ENCODE assay signal across 15 cellular contexts in genomic region chrX:120262781-120263719, GRCh38. TPM values are rescaled to one million over a fixed set of nuclear protein-coding genes. Genes with fewer than 3 reads are reported as not detected.
A peak's percentile ranks its signal among the peaks of the same experiment; 100 is the strongest.
DNase-seq lines count a peak whose midpoint lies in the region; ATAC-seq, FAIRE-seq and TF ChIP-seq lines count a peak whose summit lies in the region.
"Had no signal": no experiment of that assay in that cellular context is flagged by ENCODE, and none has a peak within 500 bp of the region (broad histone marks: within the 10 kb centered on the region; RNA-seq: fewer than 3 reads in every experiment).

No MANE protein-coding gene starts in this region.

- peak overlapping the region; percentile 71 for H3K27ac ChIP-seq in BLaER1
- peak overlapping the region; percentile 31 for H3K27ac ChIP-seq in caudate nucleus (ENCODE audit: low read depth, low read length)
- no peak overlapping the region for H3K27ac ChIP-seq in hepatocyte

- no peaks in the 10 kb centered on the region for H3K27me3 Mint-ChIP-seq in activated T-helper 1 cell treated with anti-CD3 and anti-CD28 coated beads, Interleukin-12 subunit alpha, Interleukin-12 subunit beta, Interleukin-2, Interleukin-4 antibody, amounts not matched to agents 30 ng/mL and 10 ng/mL and 1 ng/mL, durations not matched to agents 14 hours and 24 hours and 36 hours (ENCODE audit: insufficient read depth)
- H3K27me3 Mint-ChIP-seq: activated CD4-positive, alpha-beta T cell treated with anti-CD3 and anti-CD28 coated beads, Interleukin-2, amount 10 ng/mL, durations not matched to agents 24 days and 14 days; central memory CD8-positive, alpha-beta T cell; progenitor cell of endocrine pancreas had no signal

- intact Hi-C loops in activated T-helper 1 cell treated with anti-CD3 and anti-CD28 coated beads, Interleukin-12 subunit alpha, Interleukin-12 subunit beta, Interleukin-2, Interleukin-4 antibody, amounts not matched to agents 30 ng/mL and 10 ng/mL and 1 ng/mL, durations not matched to agents 14 hours and 24 hours and 36 hours (cut with micrococcal nuclease) = no loop called here

- 77% methylated on average over 8 of the region's 8 CpGs for WGBS in hepatocyte (ENCODE audit: low lambda C conversion rate, missing lambda C conversion rate)

- H3K9me3 ChIP-seq in BLaER1 = no peaks in the 10 kb centered on the region
- H3K9me3 ChIP-seq in hepatocyte (ENCODE audit: low read depth) = no peaks in the 10 kb centered on the region

- peak; percentile 86 for DNase-seq in NCI-H69 (lab: John Stamatoyannopoulos, UW)
- DNase-seq in caudate nucleus (lab: John Stamatoyannopoulos, UW) = peak in 13 of 61 donors; percentile 0 to 52 (median 1)
- no peak for DNase-seq in urothelium cell line (ENCODE audit: low spot score)
- DNase-seq in H4 (ENCODE audit: low spot score) = no peak
- no peak for DNase-seq in activated T-helper 1 cell treated with anti-CD3 and anti-CD28 coated beads, Interleukin-12 subunit alpha, Interleukin-12 subunit beta, Interleukin-2, Interleukin-4 antibody, amounts not matched to agents 30 ng/mL and 10 ng/mL and 1 ng/mL, durations not matched to agents 14 hours and 24 hours and 36 hours (ENCODE audit: low spot score)
- no peak for DNase-seq in hepatocyte (ENCODE audit: low spot score)
- DNase-seq: activated CD4-positive, alpha-beta T cell treated with anti-CD3 and anti-CD28 coated beads, Interleukin-2, amount 10 ng/mL, durations not matched to agents 24 days and 14 days; activated effector memory CD4-positive, alpha-beta T cell treated with anti-CD3 and anti-CD28 coated beads, Interleukin-2, amount 50 U/mL, for 16 hours; mesenchymal stem cell; NCI-H446 treated with DMSO at 0.1 percent for 48 hours had no signal

- no peaks in the 10 kb centered on the region for H3K9me3 Mint-ChIP-seq in activated T-helper 1 cell treated with anti-CD3 and anti-CD28 coated beads, Interleukin-12 subunit alpha, Interleukin-12 subunit beta, Interleukin-2, Interleukin-4 antibody, amounts not matched to agents 30 ng/mL and 10 ng/mL and 1 ng/mL, durations not matched to agents 14 hours and 24 hours and 36 hours
- H3K9me3 Mint-ChIP-seq: activated CD4-positive, alpha-beta T cell treated with anti-CD3 and anti-CD28 coated beads, Interleukin-2, amount 10 ng/mL, durations not matched to agents 24 days and 14 days; central memory CD8-positive, alpha-beta T cell had no signal

- H3K4me3 ChIP-seq in BLaER1 (no peak overlapping the region; the same call in 1 of the 2 replicates), hepatocyte (no peak overlapping the region)

- H3K36me3 ChIP-seq in BLaER1 (no peaks in the 10 kb centered on the region), hepatocyte (replicated peaks; ENCODE audit: insufficient read depth, low read depth) (no peaks in the 10 kb centered on the region)

- ATAC-seq in GM21423 (IDR thresholded peaks at IDR 0.05; ENCODE audit: unreplicated experiment) = peak; percentile 64
- ATAC-seq: SK-N-SH treated with all-trans-retinoic acid at 6 μM for 48 hours had no signal

- no peaks in the 10 kb centered on the region for H3K9me2 ChIP-seq in hepatocyte (replicated peaks; ENCODE audit: insufficient read depth)

- no peak overlapping the region for H3K27ac Mint-ChIP-seq in activated T-helper 1 cell treated with anti-CD3 and anti-CD28 coated beads, Interleukin-12 subunit alpha, Interleukin-12 subunit beta, Interleukin-2, Interleukin-4 antibody, amounts not matched to agents 30 ng/mL and 10 ng/mL and 1 ng/mL, durations not matched to agents 14 hours and 24 hours and 36 hours
- H3K27ac Mint-ChIP-seq: activated CD4-positive, alpha-beta T cell treated with anti-CD3 and anti-CD28 coated beads, Interleukin-2, amount 10 ng/mL, durations not matched to agents 24 days and 14 days; progenitor cell of endocrine pancreas had no signal

- no peak overlapping the region for H2AFZ ChIP-seq in hepatocyte

- FAIRE-seq in urothelium cell line (lab: Jason Lieb, UNC) = no peak

- H3K36me3 Mint-ChIP-seq in activated T-helper 1 cell treated with anti-CD3 and anti-CD28 coated beads, Interleukin-12 subunit alpha, Interleukin-12 subunit beta, Interleukin-2, Interleukin-4 antibody, amounts not matched to agents 30 ng/mL and 10 ng/mL and 1 ng/mL, durations not matched to agents 14 hours and 24 hours and 36 hours (ENCODE audit: low read depth) = no peaks in the 10 kb centered on the region

- peak overlapping the region; percentile 30; the same call in 1 of the 2 replicates for H3K9ac ChIP-seq in BLaER1

- no peaks in the 10 kb centered on the region for H3K27me3 ChIP-seq in BLaER1
- H3K27me3 ChIP-seq in hepatocyte = no peaks in the 10 kb centered on the region

- H3K79me2 ChIP-seq in hepatocyte = no peaks in the 10 kb centered on the region

- H3K4me3 Mint-ChIP-seq in activated T-helper 1 cell treated with anti-CD3 and anti-CD28 coated beads, Interleukin-12 subunit alpha, Interleukin-12 subunit beta, Interleukin-2, Interleukin-4 antibody, amounts not matched to agents 30 ng/mL and 10 ng/mL and 1 ng/mL, durations not matched to agents 14 hours and 24 hours and 36 hours = no peak overlapping the region
- H3K4me3 Mint-ChIP-seq: activated CD4-positive, alpha-beta T cell treated with anti-CD3 and anti-CD28 coated beads, Interleukin-2, amount 10 ng/mL, durations not matched to agents 24 days and 14 days; central memory CD8-positive, alpha-beta T cell had no signal

- peaks cover 42% of the 10 kb centered on the region for H3K4me1 ChIP-seq in BLaER1
- no peaks in the 10 kb centered on the region for H3K4me1 ChIP-seq in hepatocyte (ENCODE audit: insufficient read depth)

- TF ChIP-seq CTCF in hepatocyte (IDR thresholded peaks at IDR 0.05; ENCODE audit: poor library complexity) = no peak

- H3K4me1 Mint-ChIP-seq in activated T-helper 1 cell treated with anti-CD3 and anti-CD28 coated beads, Interleukin-12 subunit alpha, Interleukin-12 subunit beta, Interleukin-2, Interleukin-4 antibody, amounts not matched to agents 30 ng/mL and 10 ng/mL and 1 ng/mL, durations not matched to agents 14 hours and 24 hours and 36 hours (ENCODE audit: low read depth) = no peaks in the 10 kb centered on the region

- 0 out of 2 replicates have a peak, but pooled peaks cover 3% of the 10 kb centered on the region for H4K20me1 ChIP-seq in BLaER1
- no peaks in the 10 kb centered on the region for H4K20me1 ChIP-seq in hepatocyte (ENCODE audit: insufficient read depth, poor library complexity, severe bottlenecking)

- H3K4me2 ChIP-seq in BLaER1 = peak overlapping the region; percentile 75
- H3K4me2 ChIP-seq in hepatocyte = no peak overlapping the region

RNA-seq across cellular contexts. Expression of gene ZBTB33, which starts 12.4 kb away (rescaled TPM):
- 15.0 and 23.8 TPM in 2 replicates for total RNA-seq in H4 (2014; rRNA removed; shearing (Covaris generic))
- total RNA-seq in activated T-helper 1 cell treated with anti-CD3 and anti-CD28 coated beads, Interleukin-12 subunit alpha, Interleukin-12 subunit beta, Interleukin-2, Interleukin-4 antibody, amounts not matched to agents 30 ng/mL and 10 ng/mL and 1 ng/mL, durations not matched to agents 14 hours and 24 hours and 36 hours = 13.0 and 13.4 TPM in 2 replicates
- 25.2 and 26.4 TPM in 2 replicates for total RNA-seq in hepatocyte
- polyA plus RNA-seq in hepatocyte = 3.8 and 5.5 TPM in 2 replicates

RNA-seq across cellular contexts. Expression of gene TMEM255A, which starts 48.2 kb away (rescaled TPM):
- 4.0 and 4.2 TPM in 2 replicates for total RNA-seq in H4 (2014; rRNA removed; shearing (Covaris generic))
- not detected in 2 replicates for total RNA-seq in activated T-helper 1 cell treated with anti-CD3 and anti-CD28 coated beads, Interleukin-12 subunit alpha, Interleukin-12 subunit beta, Interleukin-2, Interleukin-4 antibody, amounts not matched to agents 30 ng/mL and 10 ng/mL and 1 ng/mL, durations not matched to agents 14 hours and 24 hours and 36 hours
- total RNA-seq in hepatocyte = 0.44 and 0.77 TPM in 2 replicates
- 0.68 and 2.2 TPM in 2 replicates for polyA plus RNA-seq in hepatocyte
- total RNA-seq: activated CD4-positive, alpha-beta T cell treated with anti-CD3 and anti-CD28 coated beads, Interleukin-2, amount 10 ng/mL, durations not matched to agents 24 days and 14 days had no signal
